Comparison of ENCODE assay signal across 18 cellular contexts in the genomic region with DNA sequence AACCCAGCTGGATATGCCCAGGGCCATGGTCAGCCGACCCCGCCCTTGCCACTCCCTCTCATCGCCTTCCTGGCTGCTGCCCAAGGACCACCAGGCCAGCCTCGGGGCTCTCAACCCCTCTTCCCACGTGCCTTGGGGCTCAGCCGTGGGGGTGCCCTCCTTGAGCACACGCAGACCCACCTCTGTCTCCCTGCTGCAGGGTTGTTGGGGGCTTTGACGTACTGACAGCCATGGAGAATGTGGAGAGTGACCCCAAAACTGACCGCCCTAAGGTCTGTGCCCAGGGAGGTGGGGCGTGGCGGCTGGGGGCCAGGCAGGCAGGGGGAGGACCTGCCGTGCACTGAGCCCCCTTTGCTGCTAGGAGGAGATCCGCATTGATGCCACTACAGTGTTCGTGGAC.
"Had no signal": no experiment of that assay in that cellular context is flagged by ENCODE, and none has a peak within 500 bp of the region (broad histone marks: within the 10 kb centered on the region; RNA-seq: fewer than 3 reads in every experiment).

No MANE protein-coding gene starts in this region.

- H3K9me3 Mint-ChIP-seq: T-cell had no signal

- H3K27me3 Mint-ChIP-seq: T-cell had no signal

- H3K4me3 Mint-ChIP-seq: T-cell had no signal

- H3K4me2 ChIP-seq: KMS-11, SK-N-SH had no signal

- H3K9me3 ChIP-seq: SK-N-SH had no signal

- DNase-seq: IMR-90, Kasumi-1, MM.1S, NCI-H1092 treated with DMSO at 0.1 percent for 48 hours, NCI-H1436, NCI-H187, NCI-H2029 treated with DMSO at 0.1 percent for 48 hours, NCI-H2227 treated with DMSO at 0.1 percent for 48 hours, NCI-H524, NCI-H526 treated with DMSO at 0.1 percent for 48 hours, NCI-H748 treated with DMSO at 0.1 percent for 48 hours, RPMI8226, SHP77, SK-N-SH, SW 1271, T-cell had no signal

- H3K27ac Mint-ChIP-seq: T-cell had no signal

- ATAC-seq: HepG2, T-cell had no signal

- H3K27ac ChIP-seq: KMS-11 had no signal
